In the genomic region with DNA sequence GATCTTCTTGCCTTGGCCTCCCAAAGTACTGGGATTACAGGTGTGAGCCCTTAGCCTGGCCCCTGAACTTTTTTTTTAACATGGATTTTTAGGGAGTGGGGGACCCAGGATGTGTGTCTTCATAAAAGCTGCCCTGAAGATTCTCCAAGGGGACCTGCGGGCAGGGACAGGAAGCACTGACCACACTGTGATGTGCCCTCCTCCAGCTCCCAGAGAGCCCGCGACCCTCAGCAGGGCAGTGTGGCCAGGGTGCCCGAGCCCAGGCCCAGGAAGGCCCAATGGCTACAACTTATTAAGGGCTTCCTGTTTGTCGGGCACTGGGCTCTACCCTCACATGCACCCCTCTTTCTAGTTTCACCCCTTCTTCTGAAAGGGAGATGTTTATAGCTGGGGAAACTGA, we compare ENCODE assay signal across 19 cellular contexts. TPM values are rescaled to one million over a fixed set of nuclear protein-coding genes. Genes with fewer than 3 reads are reported as not detected.
DNase-seq lines count a peak whose midpoint lies in the region; ATAC-seq and TF ChIP-seq lines count a peak whose summit lies in the region.
"Had no signal": no experiment of that assay in that cellular context is flagged by ENCODE, and none has a peak within 500 bp of the region (broad histone marks: within the 10 kb centered on the region; RNA-seq: fewer than 3 reads in every experiment).

No MANE protein-coding gene starts in this region.

- no peak overlapping the region for H3K27ac ChIP-seq in right cardiac atrium (ENCODE audit: low read length)
- H3K27ac ChIP-seq in psoas muscle, result no peak overlapping the region
- H3K27ac ChIP-seq: 22Rv1, BLaER1, C4-2B had no signal

- no peaks in the 10 kb centered on the region for H3K9me3 ChIP-seq in right cardiac atrium (ENCODE audit: control insufficient read depth, low read length)
- no peaks in the 10 kb centered on the region for H3K9me3 ChIP-seq in psoas muscle
- H3K9me3 ChIP-seq: BLaER1, Caco-2, HAP-1 had no signal

- H3K4me3 ChIP-seq in right cardiac atrium (ENCODE audit: low read length) (no peak overlapping the region), psoas muscle (no peak overlapping the region)
- H3K4me3 ChIP-seq: BLaER1, HAP-1 had no signal

- intact Hi-C loops in Right ventricle myocardium superior (cut with DNase I) (loop anchor here (10.0 kb wide), 1 partner anchor 110 kb away; no protein-coding TSS in a partner anchor), cardiac septum (cut with DNase I) (no loop called here), right cardiac atrium (cut with DNase I) (no loop called here), Right ventricle myocardium inferior (cut with DNase I) (no loop called here), psoas muscle (cut with DNase I) (no loop called here), sciatic nerve (cut with DNase I) (no loop called here)

- 85% methylated on average over 5 of the region's 5 CpGs for WGBS in right cardiac atrium
- 87 to 94% (median 89%) methylated on average over 5 of the region's 5 CpGs for WGBS in psoas muscle, 3 donors

- H3K36me3 ChIP-seq in psoas muscle (ENCODE audit: insufficient read depth in 1 of 2, low read depth in 1 of 2), result no peaks in the 10 kb centered on the region
- H3K36me3 ChIP-seq: BLaER1, HAP-1 had no signal

- no peaks in the 10 kb centered on the region for H3K27me3 ChIP-seq in right cardiac atrium (ENCODE audit: control insufficient read depth, insufficient read depth)
- H3K27me3 ChIP-seq in psoas muscle (ENCODE audit: insufficient read depth in 3 of 3, low read length in 2 of 3), result peaks cover 0 to 43% (median 11%) of the 10 kb centered on the region in 3 donors

- DNase-seq in Right ventricle myocardium superior, result peak; percentile 7
- no peak for DNase-seq in cardiac septum (ENCODE audit: low spot score)
- DNase-seq in right cardiac atrium, result peak in 2 of 3 donors; percentile 2 to 5
- no peak for DNase-seq in Right ventricle myocardium inferior (ENCODE audit: missing footprints)
- peak; percentile 3 to 7 for DNase-seq in psoas muscle
- no peak for DNase-seq in sciatic nerve (ENCODE audit: low spot score)
- no peak for DNase-seq in HUDEP-2 (lab: John Stamatoyannopoulos, UW; ENCODE audit: unreplicated experiment in 76 of 76)
- DNase-seq: Caco-2; CD4-positive, CD25-positive, alpha-beta regulatory T cell; CD8-positive, alpha-beta T cell; DMS153; DND-41; GOT3; HFFc6 had no signal

- TF ChIP-seq CTCF in psoas muscle (IDR thresholded peaks at IDR 0.05), result no peak

- H3K4me1 ChIP-seq in right cardiac atrium (ENCODE audit: control insufficient read depth, insufficient read depth, low read length) (peaks cover 2% of the 10 kb centered on the region), psoas muscle (peaks cover 4% of the 10 kb centered on the region)

- no peak for ATAC-seq in Right ventricle myocardium superior (ENCODE audit: poor library complexity)
- no peak for ATAC-seq in right cardiac atrium
- ATAC-seq in Right ventricle myocardium inferior, result no peak
- ATAC-seq in psoas muscle, result no peak
- no peak for ATAC-seq in sciatic nerve
- no peak for ATAC-seq in HG03457 (IDR thresholded peaks at IDR 0.05; ENCODE audit: unreplicated experiment)
- ATAC-seq: CD8-positive, alpha-beta T cell had no signal

RNA-seq across cellular contexts. Expression of gene RET, which starts 2.5 kb away (rescaled TPM):
- 6.6 TPM for total RNA-seq in Right ventricle myocardium superior
- total RNA-seq in cardiac septum, result 0.94 TPM
- under 1 TPM; 0.23 to 0.47 (median 0.33) TPM for total RNA-seq in right cardiac atrium
- polyA plus RNA-seq in right cardiac atrium, result 0.59 TPM
- total RNA-seq in Right ventricle myocardium inferior, result 7.7 TPM
- total RNA-seq in psoas muscle, result 1 to 10 TPM in 1 of 4 donors, under 1 TPM in 3; 0.49 to 2.6 (median 0.61) TPM
- polyA plus RNA-seq in psoas muscle, result under 1 TPM; 0.35 to 0.75 (median 0.51) TPM
- total RNA-seq in sciatic nerve, result 0.80 TPM
- total RNA-seq: Caco-2; CD8-positive, alpha-beta T cell had no signal
- polyA plus RNA-seq: CD4-positive, CD25-positive, alpha-beta regulatory T cell had no signal

Comparison
In these comparisons a context has a peak if more than half of its experiments do, and no peak if none do; other contexts are left out.
1. DNase-seq: peak in Right ventricle myocardium superior (single experiment), right cardiac atrium (2 of 3) and psoas muscle (2 of 2); none in cardiac septum (single experiment), Right ventricle myocardium inferior (single experiment), sciatic nerve (single experiment) and HUDEP-2 (0 of 76).